ENCODE assay signal across 1 cellular context in the genomic region with DNA sequence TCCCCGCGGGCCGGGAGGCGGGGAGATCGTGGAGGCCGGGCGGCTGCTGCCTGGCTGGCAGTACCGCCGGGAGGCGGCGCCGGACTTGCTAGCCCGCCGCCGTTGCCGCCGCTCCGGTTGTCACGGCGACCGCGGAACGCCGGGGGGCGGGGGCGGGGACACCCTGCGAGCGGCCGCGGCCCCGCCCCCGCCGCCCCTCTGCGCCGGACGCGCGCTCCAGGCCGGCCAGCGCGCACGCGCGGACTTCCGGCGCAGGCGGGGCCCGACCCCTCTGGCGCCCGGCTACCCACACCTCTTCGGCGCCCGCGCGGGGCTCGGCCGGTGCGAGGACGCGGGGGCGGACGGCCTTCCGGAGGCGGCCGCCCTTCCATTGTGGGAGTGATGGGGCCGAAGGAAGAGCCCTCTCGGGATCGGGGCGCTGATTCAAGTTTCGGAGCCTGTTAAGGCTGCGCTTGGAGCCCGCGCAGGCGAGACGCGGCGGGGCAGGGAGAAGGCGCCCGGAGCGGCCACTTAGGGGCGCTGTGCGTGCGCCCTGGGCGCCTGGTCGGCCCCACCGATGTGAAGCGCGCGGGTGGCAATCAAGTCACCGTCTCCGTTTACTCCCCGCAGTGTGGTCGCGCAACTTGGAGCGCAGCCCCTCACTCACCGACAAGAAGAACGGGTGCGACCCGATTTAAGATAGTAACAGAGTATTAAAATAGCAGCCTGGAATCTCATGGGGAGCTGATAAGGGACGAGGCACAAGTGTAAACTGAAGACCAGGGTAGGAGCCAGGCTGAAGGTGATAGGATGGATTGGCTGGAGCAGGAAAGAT.
TF ChIP-seq lines count a peak whose summit lies in the region.

No MANE protein-coding gene starts in this region.

TF ChIP-seq in HepG2, 621 proteins besides CTCF, POLR2A, EP300 and RAD21 (continued from another document and continues in another):
- TF ChIP-seq, protein P1, sequence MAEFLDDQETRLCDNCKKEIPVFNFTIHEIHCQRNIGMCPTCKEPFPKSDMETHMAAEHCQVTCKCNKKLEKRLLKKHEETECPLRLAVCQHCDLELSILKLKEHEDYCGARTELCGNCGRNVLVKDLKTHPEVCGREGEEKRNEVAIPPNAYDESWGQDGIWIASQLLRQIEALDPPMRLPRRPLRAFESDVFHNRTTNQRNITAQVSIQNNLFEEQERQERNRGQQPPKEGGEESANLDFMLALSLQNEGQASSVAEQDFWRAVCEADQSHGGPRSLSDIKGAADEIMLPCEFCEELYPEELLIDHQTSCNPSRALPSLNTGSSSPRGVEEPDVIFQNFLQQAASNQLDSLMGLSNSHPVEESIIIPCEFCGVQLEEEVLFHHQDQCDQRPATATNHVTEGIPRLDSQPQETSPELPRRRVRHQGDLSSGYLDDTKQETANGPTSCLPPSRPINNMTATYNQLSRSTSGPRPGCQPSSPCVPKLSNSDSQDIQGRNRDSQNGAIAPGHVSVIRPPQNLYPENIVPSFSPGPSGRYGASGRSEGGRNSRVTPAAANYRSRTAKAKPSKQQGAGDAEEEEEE (CRISPR knock-in tag; IDR thresholded peaks at IDR 0.05; ENCODE audit: borderline replicate concordance) = no peak
- peak; percentile 47; the same call in 1 of the 2 replicates for TF ChIP-seq ZNF768 (CRISPR knock-in tag; IDR thresholded peaks at IDR 0.05)
- TF ChIP-seq POGZ (CRISPR knock-in tag; IDR thresholded peaks at IDR 0.05) = 0 out of 2 replicates have a peak, but pooled peaks have one; percentile 15
- TF ChIP-seq FOSL2 (CRISPR knock-in tag; IDR thresholded peaks at IDR 0.05) = no peak
- TF ChIP-seq, protein P2, sequence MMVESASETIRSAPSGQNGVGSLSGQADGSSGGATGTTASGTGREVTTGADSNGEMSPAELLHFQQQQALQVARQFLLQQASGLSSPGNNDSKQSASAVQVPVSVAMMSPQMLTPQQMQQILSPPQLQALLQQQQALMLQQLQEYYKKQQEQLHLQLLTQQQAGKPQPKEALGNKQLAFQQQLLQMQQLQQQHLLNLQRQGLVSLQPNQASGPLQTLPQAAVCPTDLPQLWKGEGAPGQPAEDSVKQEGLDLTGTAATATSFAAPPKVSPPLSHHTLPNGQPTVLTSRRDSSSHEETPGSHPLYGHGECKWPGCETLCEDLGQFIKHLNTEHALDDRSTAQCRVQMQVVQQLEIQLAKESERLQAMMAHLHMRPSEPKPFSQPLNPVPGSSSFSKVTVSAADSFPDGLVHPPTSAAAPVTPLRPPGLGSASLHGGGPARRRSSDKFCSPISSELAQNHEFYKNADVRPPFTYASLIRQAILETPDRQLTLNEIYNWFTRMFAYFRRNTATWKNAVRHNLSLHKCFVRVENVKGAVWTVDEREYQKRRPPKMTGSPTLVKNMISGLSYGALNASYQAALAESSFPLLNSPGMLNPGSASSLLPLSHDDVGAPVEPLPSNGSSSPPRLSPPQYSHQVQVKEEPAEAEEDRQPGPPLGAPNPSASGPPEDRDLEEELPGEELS (CRISPR knock-in tag; IDR thresholded peaks at IDR 0.05) = 0 out of 2 replicates have a peak, but pooled peaks have one; percentile 27
- TF ChIP-seq ZNF709 (CRISPR knock-in tag; IDR thresholded peaks at IDR 0.05) = peak; percentile 16; the same call in 1 of the 2 replicates
- peak; percentile 52; the same call in 1 of the 2 replicates for TF ChIP-seq REPIN1 (CRISPR knock-in tag; IDR thresholded peaks at IDR 0.05; ENCODE audit: borderline replicate concordance, low read depth)
- TF ChIP-seq ZNF354B (CRISPR knock-in tag; IDR thresholded peaks at IDR 0.05) = 0 out of 2 replicates have a peak, but pooled peaks have one; percentile 29
- TF ChIP-seq, protein P3, sequence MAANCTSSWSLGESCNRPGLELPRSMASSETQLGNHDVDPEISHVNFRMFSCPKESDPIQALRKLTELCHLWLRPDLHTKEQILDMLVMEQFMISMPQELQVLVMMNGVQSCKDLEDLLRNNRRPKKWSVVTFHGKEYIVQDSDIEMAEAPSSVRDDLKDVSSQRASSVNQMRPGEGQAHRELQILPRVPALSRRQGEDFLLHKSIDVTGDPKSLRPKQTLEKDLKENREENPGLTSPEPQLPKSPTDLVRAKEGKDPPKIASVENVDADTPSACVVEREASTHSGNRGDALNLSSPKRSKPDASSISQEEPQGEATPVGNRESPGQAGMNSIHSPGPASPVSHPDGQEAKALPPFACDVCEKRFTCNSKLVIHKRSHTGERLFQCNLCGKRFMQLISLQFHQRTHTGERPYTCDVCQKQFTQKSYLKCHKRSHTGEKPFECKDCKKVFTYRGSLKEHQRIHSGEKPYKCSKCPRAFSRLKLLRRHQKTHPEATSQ (CRISPR knock-in tag; IDR thresholded peaks at IDR 0.05; ENCODE audit: borderline replicate concordance) = peak; percentile 43; the same call in 1 of the 2 replicates
- TF ChIP-seq ZNF367 (CRISPR knock-in tag; IDR thresholded peaks at IDR 0.05; ENCODE audit: borderline replicate concordance) = 0 out of 2 replicates have a peak, but pooled peaks have one; percentile 35
- TF ChIP-seq, protein P4, sequence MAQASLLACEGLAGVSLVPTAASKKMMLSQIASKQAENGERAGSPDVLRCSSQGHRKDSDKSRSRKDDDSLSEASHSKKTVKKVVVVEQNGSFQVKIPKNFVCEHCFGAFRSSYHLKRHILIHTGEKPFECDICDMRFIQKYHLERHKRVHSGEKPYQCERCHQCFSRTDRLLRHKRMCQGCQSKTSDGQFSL (CRISPR knock-in tag; IDR thresholded peaks at IDR 0.05) = no peak
- no peak for TF ChIP-seq DNMT1 (CRISPR knock-in tag; IDR thresholded peaks at IDR 0.05)
- peak; percentile 60; the same call in 1 of the 2 replicates for TF ChIP-seq ZNF543 (CRISPR knock-in tag; IDR thresholded peaks at IDR 0.05)
- TF ChIP-seq, protein P5, sequence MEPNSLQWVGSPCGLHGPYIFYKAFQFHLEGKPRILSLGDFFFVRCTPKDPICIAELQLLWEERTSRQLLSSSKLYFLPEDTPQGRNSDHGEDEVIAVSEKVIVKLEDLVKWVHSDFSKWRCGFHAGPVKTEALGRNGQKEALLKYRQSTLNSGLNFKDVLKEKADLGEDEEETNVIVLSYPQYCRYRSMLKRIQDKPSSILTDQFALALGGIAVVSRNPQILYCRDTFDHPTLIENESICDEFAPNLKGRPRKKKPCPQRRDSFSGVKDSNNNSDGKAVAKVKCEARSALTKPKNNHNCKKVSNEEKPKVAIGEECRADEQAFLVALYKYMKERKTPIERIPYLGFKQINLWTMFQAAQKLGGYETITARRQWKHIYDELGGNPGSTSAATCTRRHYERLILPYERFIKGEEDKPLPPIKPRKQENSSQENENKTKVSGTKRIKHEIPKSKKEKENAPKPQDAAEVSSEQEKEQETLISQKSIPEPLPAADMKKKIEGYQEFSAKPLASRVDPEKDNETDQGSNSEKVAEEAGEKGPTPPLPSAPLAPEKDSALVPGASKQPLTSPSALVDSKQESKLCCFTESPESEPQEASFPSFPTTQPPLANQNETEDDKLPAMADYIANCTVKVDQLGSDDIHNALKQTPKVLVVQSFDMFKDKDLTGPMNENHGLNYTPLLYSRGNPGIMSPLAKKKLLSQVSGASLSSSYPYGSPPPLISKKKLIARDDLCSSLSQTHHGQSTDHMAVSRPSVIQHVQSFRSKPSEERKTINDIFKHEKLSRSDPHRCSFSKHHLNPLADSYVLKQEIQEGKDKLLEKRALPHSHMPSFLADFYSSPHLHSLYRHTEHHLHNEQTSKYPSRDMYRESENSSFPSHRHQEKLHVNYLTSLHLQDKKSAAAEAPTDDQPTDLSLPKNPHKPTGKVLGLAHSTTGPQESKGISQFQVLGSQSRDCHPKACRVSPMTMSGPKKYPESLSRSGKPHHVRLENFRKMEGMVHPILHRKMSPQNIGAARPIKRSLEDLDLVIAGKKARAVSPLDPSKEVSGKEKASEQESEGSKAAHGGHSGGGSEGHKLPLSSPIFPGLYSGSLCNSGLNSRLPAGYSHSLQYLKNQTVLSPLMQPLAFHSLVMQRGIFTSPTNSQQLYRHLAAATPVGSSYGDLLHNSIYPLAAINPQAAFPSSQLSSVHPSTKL (CRISPR knock-in tag; IDR thresholded peaks at IDR 0.05) = 0 out of 2 replicates have a peak, but pooled peaks have one; percentile 30
- no peak for TF ChIP-seq CCDC6 (CRISPR knock-in tag; IDR thresholded peaks at IDR 0.05)
- TF ChIP-seq NFKB2 (CRISPR knock-in tag; IDR thresholded peaks at IDR 0.05; ENCODE audit: borderline replicate concordance) = peak; percentile 61; the same call in 1 of the 2 replicates
- TF ChIP-seq HCFC1 (IDR thresholded peaks at IDR 0.05; ENCODE audit: low read depth, low read length) = peak; percentile 9; the same call in 1 of the 2 replicates
- peak; percentile 34; the same call in 1 of the 2 replicates for TF ChIP-seq ZMAT3 (CRISPR knock-in tag; conservative IDR thresholded peaks at IDR 0.05)
- peak; percentile 53; the same call in 1 of the 2 replicates for TF ChIP-seq ZBTB7B (CRISPR knock-in tag; IDR thresholded peaks at IDR 0.05)
- TF ChIP-seq ZNF563 (CRISPR knock-in tag; IDR thresholded peaks at IDR 0.05) = peak; percentile 41; the same call in 1 of the 2 replicates
- peak; percentile 74; the same call in 1 of the 2 replicates for TF ChIP-seq TBX2 (CRISPR knock-in tag; IDR thresholded peaks at IDR 0.05; ENCODE audit: borderline replicate concordance)
- TF ChIP-seq MEIS2 (CRISPR knock-in tag; IDR thresholded peaks at IDR 0.05) = no peak
- TF ChIP-seq, protein P6, sequence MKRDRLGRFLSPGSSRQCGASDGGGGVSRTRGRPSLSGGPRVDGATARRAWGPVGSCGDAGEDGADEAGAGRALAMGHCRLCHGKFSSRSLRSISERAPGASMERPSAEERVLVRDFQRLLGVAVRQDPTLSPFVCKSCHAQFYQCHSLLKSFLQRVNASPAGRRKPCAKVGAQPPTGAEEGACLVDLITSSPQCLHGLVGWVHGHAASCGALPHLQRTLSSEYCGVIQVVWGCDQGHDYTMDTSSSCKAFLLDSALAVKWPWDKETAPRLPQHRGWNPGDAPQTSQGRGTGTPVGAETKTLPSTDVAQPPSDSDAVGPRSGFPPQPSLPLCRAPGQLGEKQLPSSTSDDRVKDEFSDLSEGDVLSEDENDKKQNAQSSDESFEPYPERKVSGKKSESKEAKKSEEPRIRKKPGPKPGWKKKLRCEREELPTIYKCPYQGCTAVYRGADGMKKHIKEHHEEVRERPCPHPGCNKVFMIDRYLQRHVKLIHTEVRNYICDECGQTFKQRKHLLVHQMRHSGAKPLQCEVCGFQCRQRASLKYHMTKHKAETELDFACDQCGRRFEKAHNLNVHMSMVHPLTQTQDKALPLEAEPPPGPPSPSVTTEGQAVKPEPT (CRISPR knock-in tag; IDR thresholded peaks at IDR 0.05; ENCODE audit: low read depth) = no peak
- peak; percentile 79 for TF ChIP-seq ASH2L (IDR thresholded peaks at IDR 0.05; ENCODE audit: insufficient read length, low read depth, low read length)
- TF ChIP-seq POLR2AphosphoS5 (IDR thresholded peaks at IDR 0.05; ENCODE audit: low read depth, low read length) = peak; percentile 45
- TF ChIP-seq ZFX (CRISPR knock-in tag; IDR thresholded peaks at IDR 0.05; ENCODE audit: low read depth) = peak; percentile 63; the same call in 1 of the 2 replicates
- TF ChIP-seq U2AF1 (optimal IDR thresholded peaks at IDR 0.05; ENCODE audit: low read depth, low read length) = no peak
- TF ChIP-seq PRMT3 (CRISPR knock-in tag; IDR thresholded peaks at IDR 0.05; ENCODE audit: borderline replicate concordance, low read depth) = no peak
- no peak for TF ChIP-seq SMAD3 (CRISPR knock-in tag; IDR thresholded peaks at IDR 0.05)
- no peak for TF ChIP-seq NCOA5 (CRISPR knock-in tag; IDR thresholded peaks at IDR 0.05)
- TF ChIP-seq ZNF737 (CRISPR knock-in tag; IDR thresholded peaks at IDR 0.05; ENCODE audit: borderline replicate concordance) = no peak
- TF ChIP-seq, protein P7, sequence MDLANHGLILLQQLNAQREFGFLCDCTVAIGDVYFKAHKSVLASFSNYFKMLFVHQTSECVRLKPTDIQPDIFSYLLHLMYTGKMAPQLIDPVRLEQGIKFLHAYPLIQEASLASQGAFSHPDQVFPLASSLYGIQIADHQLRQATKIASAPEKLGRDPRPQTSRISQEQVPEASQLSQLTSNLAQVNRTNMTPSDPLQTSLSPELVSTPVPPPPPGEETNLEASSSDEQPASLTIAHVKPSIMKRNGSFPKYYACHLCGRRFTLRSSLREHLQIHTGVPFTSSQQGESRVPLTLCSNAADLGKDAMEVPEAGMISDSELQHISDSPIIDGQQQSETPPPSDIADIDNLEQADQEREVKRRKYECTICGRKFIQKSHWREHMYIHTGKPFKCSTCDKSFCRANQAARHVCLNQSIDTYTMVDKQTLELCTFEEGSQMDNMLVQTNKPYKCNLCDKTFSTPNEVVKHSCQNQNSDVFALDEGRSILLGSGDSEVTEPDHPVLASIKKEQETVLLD (CRISPR knock-in tag; IDR thresholded peaks at IDR 0.05; ENCODE audit: low read depth) = peak; percentile 68
- TF ChIP-seq ZNF382 (CRISPR knock-in tag; IDR thresholded peaks at IDR 0.05; ENCODE audit: borderline replicate concordance) = no peak
- peak; percentile 42 for TF ChIP-seq STAG1 (CRISPR knock-in tag; IDR thresholded peaks at IDR 0.05)
- peak; percentile 68; the same call in 1 of the 2 replicates for TF ChIP-seq ARNT2 (CRISPR knock-in tag; IDR thresholded peaks at IDR 0.05; ENCODE audit: low read depth)
- TF ChIP-seq, protein P8, sequence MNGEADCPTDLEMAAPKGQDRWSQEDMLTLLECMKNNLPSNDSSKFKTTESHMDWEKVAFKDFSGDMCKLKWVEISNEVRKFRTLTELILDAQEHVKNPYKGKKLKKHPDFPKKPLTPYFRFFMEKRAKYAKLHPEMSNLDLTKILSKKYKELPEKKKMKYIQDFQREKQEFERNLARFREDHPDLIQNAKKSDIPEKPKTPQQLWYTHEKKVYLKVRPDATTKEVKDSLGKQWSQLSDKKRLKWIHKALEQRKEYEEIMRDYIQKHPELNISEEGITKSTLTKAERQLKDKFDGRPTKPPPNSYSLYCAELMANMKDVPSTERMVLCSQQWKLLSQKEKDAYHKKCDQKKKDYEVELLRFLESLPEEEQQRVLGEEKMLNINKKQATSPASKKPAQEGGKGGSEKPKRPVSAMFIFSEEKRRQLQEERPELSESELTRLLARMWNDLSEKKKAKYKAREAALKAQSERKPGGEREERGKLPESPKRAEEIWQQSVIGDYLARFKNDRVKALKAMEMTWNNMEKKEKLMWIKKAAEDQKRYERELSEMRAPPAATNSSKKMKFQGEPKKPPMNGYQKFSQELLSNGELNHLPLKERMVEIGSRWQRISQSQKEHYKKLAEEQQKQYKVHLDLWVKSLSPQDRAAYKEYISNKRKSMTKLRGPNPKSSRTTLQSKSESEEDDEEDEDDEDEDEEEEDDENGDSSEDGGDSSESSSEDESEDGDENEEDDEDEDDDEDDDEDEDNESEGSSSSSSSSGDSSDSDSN (CRISPR knock-in tag; IDR thresholded peaks at IDR 0.05) = peak; percentile 57
- TF ChIP-seq, protein P9, sequence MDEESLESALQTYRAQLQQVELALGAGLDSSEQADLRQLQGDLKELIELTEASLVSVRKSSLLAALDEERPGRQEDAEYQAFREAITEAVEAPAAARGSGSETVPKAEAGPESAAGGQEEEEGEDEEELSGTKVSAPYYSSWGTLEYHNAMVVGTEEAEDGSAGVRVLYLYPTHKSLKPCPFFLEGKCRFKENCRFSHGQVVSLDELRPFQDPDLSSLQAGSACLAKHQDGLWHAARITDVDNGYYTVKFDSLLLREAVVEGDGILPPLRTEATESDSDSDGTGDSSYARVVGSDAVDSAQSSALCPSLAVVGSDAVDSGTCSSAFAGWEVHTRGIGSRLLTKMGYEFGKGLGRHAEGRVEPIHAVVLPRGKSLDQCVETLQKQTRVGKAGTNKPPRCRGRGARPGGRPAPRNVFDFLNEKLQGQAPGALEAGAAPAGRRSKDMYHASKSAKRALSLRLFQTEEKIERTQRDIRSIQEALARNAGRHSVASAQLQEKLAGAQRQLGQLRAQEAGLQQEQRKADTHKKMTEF (CRISPR knock-in tag; IDR thresholded peaks at IDR 0.05) = peak; percentile 62; the same call in 1 of the 2 replicates
- peak; percentile 26; the same call in 1 of the 2 replicates for TF ChIP-seq PHF20 (CRISPR knock-in tag; IDR thresholded peaks at IDR 0.05)
- TF ChIP-seq NAIF1 (CRISPR knock-in tag; IDR thresholded peaks at IDR 0.05; ENCODE audit: borderline replicate concordance) = 0 out of 2 replicates have a peak, but pooled peaks have one; percentile 27
- 0 out of 4 replicates have a peak, but pooled peaks of 1 of the 2 experiments have one; percentile 27 for TF ChIP-seq KLF16 (CRISPR knock-in tag; IDR thresholded peaks at IDR 0.05)
- peak; percentile 56; the same call in 1 of the 2 replicates for TF ChIP-seq ETV6 (CRISPR knock-in tag; conservative IDR thresholded peaks at IDR 0.05)
